In the genomic region with DNA sequence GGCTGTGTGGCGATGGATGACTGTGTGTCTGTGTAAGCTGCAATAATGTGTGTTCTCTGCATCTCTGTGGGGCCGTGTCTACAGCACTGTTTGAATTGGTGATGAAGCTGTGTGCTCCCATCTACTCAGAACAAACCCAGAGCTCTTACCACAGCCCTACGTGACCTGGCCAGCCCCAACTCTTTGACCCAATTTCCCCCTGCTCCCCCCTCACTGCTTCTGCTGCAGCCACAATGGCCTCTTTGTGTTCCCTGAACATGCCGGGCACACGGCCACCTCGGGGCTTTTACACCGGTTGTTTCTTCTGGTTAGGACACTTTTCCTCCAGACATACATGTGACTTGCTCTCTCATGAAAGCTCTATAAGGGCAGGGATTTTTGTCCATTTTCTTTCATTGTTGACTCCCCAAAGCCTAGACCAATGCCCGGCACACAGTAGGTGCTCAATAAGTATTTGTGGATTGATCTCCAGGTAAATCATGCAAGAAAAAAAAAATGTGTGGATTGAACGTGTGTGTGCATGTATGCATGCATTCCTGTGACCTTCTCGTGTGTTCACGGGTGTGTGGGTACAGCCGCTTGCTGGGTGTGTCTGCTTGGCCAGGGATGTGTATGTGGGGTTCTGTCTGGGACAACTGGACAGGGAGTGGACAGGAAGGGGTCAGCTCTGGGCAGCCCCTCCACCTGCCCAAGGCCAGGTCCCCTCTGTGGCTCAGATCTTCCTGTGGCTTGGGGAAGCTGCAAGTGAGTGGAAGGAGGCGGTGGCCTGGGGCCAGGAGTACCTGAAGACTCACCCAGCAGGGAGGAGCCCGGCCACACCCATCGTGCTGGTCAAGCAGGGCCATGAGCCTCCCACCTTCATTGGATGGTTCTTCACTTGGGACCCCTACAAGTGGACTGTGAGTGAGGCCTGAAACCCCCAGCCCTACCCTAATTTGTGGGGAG, we compare ENCODE assay signal across 1 cellular context.
TF ChIP-seq lines count a peak whose summit lies in the region.

No MANE protein-coding gene starts in this region.

TF ChIP-seq in HepG2, 621 proteins besides CTCF, POLR2A, EP300 and RAD21 (continued from another document and continues in another):
- TF ChIP-seq, protein P1, sequence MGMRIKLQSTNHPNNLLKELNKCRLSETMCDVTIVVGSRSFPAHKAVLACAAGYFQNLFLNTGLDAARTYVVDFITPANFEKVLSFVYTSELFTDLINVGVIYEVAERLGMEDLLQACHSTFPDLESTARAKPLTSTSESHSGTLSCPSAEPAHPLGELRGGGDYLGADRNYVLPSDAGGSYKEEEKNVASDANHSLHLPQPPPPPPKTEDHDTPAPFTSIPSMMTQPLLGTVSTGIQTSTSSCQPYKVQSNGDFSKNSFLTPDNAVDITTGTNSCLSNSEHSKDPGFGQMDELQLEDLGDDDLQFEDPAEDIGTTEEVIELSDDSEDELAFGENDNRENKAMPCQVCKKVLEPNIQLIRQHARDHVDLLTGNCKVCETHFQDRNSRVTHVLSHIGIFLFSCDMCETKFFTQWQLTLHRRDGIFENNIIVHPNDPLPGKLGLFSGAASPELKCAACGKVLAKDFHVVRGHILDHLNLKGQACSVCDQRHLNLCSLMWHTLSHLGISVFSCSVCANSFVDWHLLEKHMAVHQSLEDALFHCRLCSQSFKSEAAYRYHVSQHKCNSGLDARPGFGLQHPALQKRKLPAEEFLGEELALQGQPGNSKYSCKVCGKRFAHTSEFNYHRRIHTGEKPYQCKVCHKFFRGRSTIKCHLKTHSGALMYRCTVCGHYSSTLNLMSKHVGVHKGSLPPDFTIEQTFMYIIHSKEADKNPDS (CRISPR knock-in tag; IDR thresholded peaks at IDR 0.05): no peak
- TF ChIP-seq, protein P2, sequence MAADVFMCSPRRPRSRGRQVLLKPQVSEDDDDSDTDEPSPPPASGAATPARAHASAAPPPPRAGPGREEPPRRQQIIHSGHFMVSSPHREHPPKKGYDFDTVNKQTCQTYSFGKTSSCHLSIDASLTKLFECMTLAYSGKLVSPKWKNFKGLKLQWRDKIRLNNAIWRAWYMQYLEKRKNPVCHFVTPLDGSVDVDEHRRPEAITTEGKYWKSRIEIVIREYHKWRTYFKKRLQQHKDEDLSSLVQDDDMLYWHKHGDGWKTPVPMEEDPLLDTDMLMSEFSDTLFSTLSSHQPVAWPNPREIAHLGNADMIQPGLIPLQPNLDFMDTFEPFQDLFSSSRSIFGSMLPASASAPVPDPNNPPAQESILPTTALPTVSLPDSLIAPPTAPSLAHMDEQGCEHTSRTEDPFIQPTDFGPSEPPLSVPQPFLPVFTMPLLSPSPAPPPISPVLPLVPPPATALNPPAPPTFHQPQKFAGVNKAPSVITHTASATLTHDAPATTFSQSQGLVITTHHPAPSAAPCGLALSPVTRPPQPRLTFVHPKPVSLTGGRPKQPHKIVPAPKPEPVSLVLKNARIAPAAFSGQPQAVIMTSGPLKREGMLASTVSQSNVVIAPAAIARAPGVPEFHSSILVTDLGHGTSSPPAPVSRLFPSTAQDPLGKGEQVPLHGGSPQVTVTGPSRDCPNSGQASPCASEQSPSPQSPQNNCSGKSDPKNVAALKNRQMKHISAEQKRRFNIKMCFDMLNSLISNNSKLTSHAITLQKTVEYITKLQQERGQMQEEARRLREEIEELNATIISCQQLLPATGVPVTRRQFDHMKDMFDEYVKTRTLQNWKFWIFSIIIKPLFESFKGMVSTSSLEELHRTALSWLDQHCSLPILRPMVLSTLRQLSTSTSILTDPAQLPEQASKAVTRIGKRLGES (CRISPR knock-in tag; IDR thresholded peaks at IDR 0.05; ENCODE audit: borderline replicate concordance): no peak
- TF ChIP-seq ZNF614 (CRISPR knock-in tag; IDR thresholded peaks at IDR 0.05; ENCODE audit: borderline replicate concordance) (no peak), ZNF569 (CRISPR knock-in tag; IDR thresholded peaks at IDR 0.05; ENCODE audit: borderline replicate concordance) (0 out of 2 replicates have a peak, but pooled peaks have one; percentile 24), NFRKB (IDR thresholded peaks at IDR 0.05) (no peak), ZNF615 (CRISPR knock-in tag; IDR thresholded peaks at IDR 0.05; ENCODE audit: borderline replicate concordance) (no peak), ZFP41 (CRISPR knock-in tag; IDR thresholded peaks at IDR 0.05; ENCODE audit: borderline replicate concordance) (no peak), ZNF564 (CRISPR knock-in tag; IDR thresholded peaks at IDR 0.05) (no peak), NR1H2 (CRISPR knock-in tag; IDR thresholded peaks at IDR 0.05; ENCODE audit: borderline replicate concordance, low read depth) (no peak), ZSCAN25 (CRISPR knock-in tag; IDR thresholded peaks at IDR 0.05) (no peak; the same call in 1 of the 2 replicates), ATF1 (CRISPR knock-in tag; IDR thresholded peaks at IDR 0.05) (no peak), ZNF329 (CRISPR knock-in tag; IDR thresholded peaks at IDR 0.05; ENCODE audit: low read depth) (no peak), TEAD2 (CRISPR knock-in tag; IDR thresholded peaks at IDR 0.05) (0 out of 2 replicates have a peak, but pooled peaks have one; percentile 34), EED (CRISPR knock-in tag; IDR thresholded peaks at IDR 0.05) (no peak), DR1 (CRISPR knock-in tag; IDR thresholded peaks at IDR 0.05) (peak; percentile 36; the same call in 1 of the 2 replicates), ZNF546 (CRISPR knock-in tag; conservative IDR thresholded peaks at IDR 0.05) (no peak), ZNF274 (CRISPR knock-in tag; IDR thresholded peaks at IDR 0.05) (no peak), SMAD1 (CRISPR knock-in tag; IDR thresholded peaks at IDR 0.05; ENCODE audit: borderline replicate concordance, low read depth) (no peak), ZNF337 (CRISPR knock-in tag; IDR thresholded peaks at IDR 0.05; ENCODE audit: borderline replicate concordance, low read depth) (no peak), RAD51 (IDR thresholded peaks at IDR 0.05; ENCODE audit: borderline replicate concordance) (no peak), ZNF24 (IDR thresholded peaks at IDR 0.05) (no peak), ARHGAP35 (CRISPR knock-in tag; IDR thresholded peaks at IDR 0.05; ENCODE audit: borderline replicate concordance) (no peak), MEIS2 (CRISPR knock-in tag; IDR thresholded peaks at IDR 0.05) (no peak; the same call in 1 of the 2 replicates), ZNF775 (CRISPR knock-in tag; IDR thresholded peaks at IDR 0.05; ENCODE audit: borderline replicate concordance) (no peak), THAP7 (CRISPR knock-in tag; IDR thresholded peaks at IDR 0.05) (no peak), SP5 (CRISPR knock-in tag; IDR thresholded peaks at IDR 0.05; ENCODE audit: borderline replicate concordance, low read depth) (no peak), CSRNP1 (CRISPR knock-in tag; IDR thresholded peaks at IDR 0.05) (no peak), HBP1 (CRISPR knock-in tag; IDR thresholded peaks at IDR 0.05; ENCODE audit: low read depth) (no peak), FLYWCH1 (CRISPR knock-in tag; IDR thresholded peaks at IDR 0.05) (no peak), TEAD3 (CRISPR knock-in tag; optimal IDR thresholded peaks at IDR 0.05; ENCODE audit: borderline replicate concordance) (no peak), ZNF552 (CRISPR knock-in tag; IDR thresholded peaks at IDR 0.05; ENCODE audit: borderline replicate concordance) (no peak), ZNF670 (CRISPR knock-in tag; IDR thresholded peaks at IDR 0.05; ENCODE audit: borderline replicate concordance) (no peak), ZNF704 (CRISPR knock-in tag; IDR thresholded peaks at IDR 0.05; ENCODE audit: borderline replicate concordance) (no peak), RFXAP (CRISPR knock-in tag; IDR thresholded peaks at IDR 0.05; ENCODE audit: borderline replicate concordance) (peak; percentile 66; the same call in 1 of the 2 replicates), ZNF780A (CRISPR knock-in tag; IDR thresholded peaks at IDR 0.05) (no peak), NBN (conservative IDR thresholded peaks at IDR 0.05) (no peak), MAFF (IDR thresholded peaks at IDR 0.05; ENCODE audit: low read depth, low read length) (no peak), ZNF503 (CRISPR knock-in tag; IDR thresholded peaks at IDR 0.05) (peak; percentile 68; the same call in 1 of the 2 replicates), ZNF253 (CRISPR knock-in tag; IDR thresholded peaks at IDR 0.05; ENCODE audit: borderline replicate concordance) (no peak), KDM5B (CRISPR knock-in tag; IDR thresholded peaks at IDR 0.05; ENCODE audit: borderline replicate concordance) (no peak)
- TF ChIP-seq, protein P3, sequence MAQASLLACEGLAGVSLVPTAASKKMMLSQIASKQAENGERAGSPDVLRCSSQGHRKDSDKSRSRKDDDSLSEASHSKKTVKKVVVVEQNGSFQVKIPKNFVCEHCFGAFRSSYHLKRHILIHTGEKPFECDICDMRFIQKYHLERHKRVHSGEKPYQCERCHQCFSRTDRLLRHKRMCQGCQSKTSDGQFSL (CRISPR knock-in tag; IDR thresholded peaks at IDR 0.05): peak; percentile 23; the same call in 1 of the 2 replicates
- TF ChIP-seq, protein P4, sequence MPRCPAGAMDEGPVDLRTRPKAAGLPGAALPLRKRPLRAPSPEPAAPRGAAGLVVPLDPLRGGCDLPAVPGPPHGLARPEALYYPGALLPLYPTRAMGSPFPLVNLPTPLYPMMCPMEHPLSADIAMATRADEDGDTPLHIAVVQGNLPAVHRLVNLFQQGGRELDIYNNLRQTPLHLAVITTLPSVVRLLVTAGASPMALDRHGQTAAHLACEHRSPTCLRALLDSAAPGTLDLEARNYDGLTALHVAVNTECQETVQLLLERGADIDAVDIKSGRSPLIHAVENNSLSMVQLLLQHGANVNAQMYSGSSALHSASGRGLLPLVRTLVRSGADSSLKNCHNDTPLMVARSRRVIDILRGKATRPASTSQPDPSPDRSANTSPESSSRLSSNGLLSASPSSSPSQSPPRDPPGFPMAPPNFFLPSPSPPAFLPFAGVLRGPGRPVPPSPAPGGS (CRISPR knock-in tag; IDR thresholded peaks at IDR 0.05): no peak
- TF ChIP-seq, protein P5, sequence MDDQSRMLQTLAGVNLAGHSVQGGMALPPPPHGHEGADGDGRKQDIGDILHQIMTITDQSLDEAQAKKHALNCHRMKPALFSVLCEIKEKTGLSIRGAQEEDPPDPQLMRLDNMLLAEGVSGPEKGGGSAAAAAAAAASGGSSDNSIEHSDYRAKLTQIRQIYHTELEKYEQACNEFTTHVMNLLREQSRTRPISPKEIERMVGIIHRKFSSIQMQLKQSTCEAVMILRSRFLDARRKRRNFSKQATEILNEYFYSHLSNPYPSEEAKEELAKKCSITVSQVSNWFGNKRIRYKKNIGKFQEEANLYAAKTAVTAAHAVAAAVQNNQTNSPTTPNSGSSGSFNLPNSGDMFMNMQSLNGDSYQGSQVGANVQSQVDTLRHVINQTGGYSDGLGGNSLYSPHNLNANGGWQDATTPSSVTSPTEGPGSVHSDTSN (CRISPR knock-in tag; IDR thresholded peaks at IDR 0.05; ENCODE audit: borderline replicate concordance): no peak
